In the genomic region with DNA sequence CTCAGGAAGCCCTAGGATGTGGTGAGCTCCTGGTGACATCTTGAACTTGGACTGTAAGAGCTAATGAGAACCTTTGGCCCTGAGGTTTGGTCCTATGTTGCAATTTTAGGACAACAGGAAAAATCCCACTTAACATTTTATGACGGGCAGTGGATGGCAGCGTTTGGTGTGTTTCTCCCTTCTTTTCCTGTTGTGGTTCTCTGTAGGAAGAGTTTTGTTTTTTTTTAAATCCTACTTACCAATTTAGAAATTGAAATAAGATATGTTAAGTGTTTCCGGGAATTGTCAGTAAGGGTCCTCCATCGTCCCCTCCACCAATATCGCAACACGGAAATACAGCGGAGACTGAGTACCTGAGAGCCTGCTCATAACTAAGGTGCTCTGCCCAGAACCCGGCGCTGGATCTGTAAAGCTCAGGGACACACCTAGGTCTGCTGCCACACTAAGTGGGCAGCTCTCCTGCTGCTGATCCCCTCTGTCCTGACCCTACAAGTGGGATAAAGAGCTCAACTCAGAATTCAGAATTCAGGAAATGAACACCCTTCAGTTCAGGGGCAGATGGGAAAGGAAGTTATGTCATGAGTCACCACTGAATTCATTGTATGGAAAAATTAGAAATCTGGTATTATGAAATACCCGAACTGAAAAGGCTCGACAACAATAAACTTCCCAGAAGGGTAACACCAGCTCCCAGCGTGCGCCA, we compare ENCODE assay signal across 18 cellular contexts. TPM values are rescaled to one million over a fixed set of nuclear protein-coding genes. Genes with fewer than 3 reads are reported as not detected.
A peak's percentile ranks its signal among the peaks of the same experiment; 100 is the strongest.
DNase-seq lines count a peak whose midpoint lies in the region; ATAC-seq and TF ChIP-seq lines count a peak whose summit lies in the region.
"Had no signal": no experiment of that assay in that cellular context is flagged by ENCODE, and none has a peak within 500 bp of the region (broad histone marks: within the 10 kb centered on the region; RNA-seq: fewer than 3 reads in every experiment).

No MANE protein-coding gene starts in this region.

- H3K27ac ChIP-seq in SK-N-SH (ENCODE audit: low read depth in 2 of 2, low read length in 1 of 2) (no peak overlapping the region), upper lobe of right lung (peak overlapping the region; percentile 51)
- H3K27ac ChIP-seq: gastroesophageal sphincter had no signal

- no peaks in the 10 kb centered on the region for H3K9me2 ChIP-seq in SK-N-SH

- no peak for DNase-seq in SK-N-SH
- DNase-seq in UCSD-AML1 (lab: John Stamatoyannopoulos, UW; ENCODE audit: unreplicated experiment): peak; percentile 47
- peak; percentile 54 for DNase-seq in glomerular endothelial cell (ENCODE audit: extremely low read depth, low read depth, low spot score)
- no peak for DNase-seq in upper lobe of right lung
- DNase-seq in ACHN: no peak
- no peak for DNase-seq in amniotic stem cell (lab: John Stamatoyannopoulos, UW)
- DNase-seq: activated CD4-positive, alpha-beta memory T cell treated with anti-CD3 and anti-CD28 coated beads, Interleukin-2, amount 10 ng/mL, durations not matched to agents 7 days and 5 days; activated naive CD8-positive, alpha-beta T cell treated with anti-CD3 and anti-CD28 coated beads, Interleukin-2, amount 10 ng/mL, durations not matched to agents 7 days and 5 days; activated T-cell treated with anti-CD3 and anti-CD28 coated beads, Interleukin-2, amount 50 U/mL, for 48 hours; CD8-positive, alpha-beta memory T cell; central memory CD4-positive, alpha-beta T cell; GOT3; Karpas-422; NCI-H446 treated with DMSO at 0.1 percent for 48 hours; OCI-M1 had no signal

- TF ChIP-seq CTCF in SK-N-SH (IDR thresholded peaks at IDR 0.05): no peak
- no peak for TF ChIP-seq CTCF in upper lobe of right lung (IDR thresholded peaks at IDR 0.05)

- no peak overlapping the region for H3K4me2 ChIP-seq in SK-N-SH

- no peaks in the 10 kb centered on the region for H4K20me1 ChIP-seq in SK-N-SH (ENCODE audit: insufficient read depth)

- TF ChIP-seq RAD21 in SK-N-SH (IDR thresholded peaks at IDR 0.05; ENCODE audit: low read length): no peak

- H3K4me3 ChIP-seq in SK-N-SH (ENCODE audit: low read depth in 2 of 2, low read length in 1 of 2) (no peak overlapping the region), upper lobe of right lung (no peak overlapping the region)
- H3K4me3 ChIP-seq: gastroesophageal sphincter had no signal

- WGBS in SK-N-SH (ENCODE audit: low lambda C conversion rate): 84% methylated on average over 11 of the region's 13 CpGs

- no peak overlapping the region for H3K9ac ChIP-seq in SK-N-SH

- H3F3A ChIP-seq in SK-N-SH (replicated peaks; ENCODE audit: insufficient read depth): no peaks in the 10 kb centered on the region

- intact Hi-C loops in upper lobe of right lung (cut with DNase I): no loop called here

- H3K4me1 ChIP-seq in SK-N-SH (ENCODE audit: control insufficient read depth in 1 of 2, insufficient read depth in 2 of 2, low read depth in 1 of 2, low read length in 1 of 2) (peaks cover 0 to 7% of the 10 kb centered on the region in 2 experiments; a peak in 1 of 4 replicates), upper lobe of right lung (peaks cover 9% of the 10 kb centered on the region)
- H3K4me1 ChIP-seq: gastroesophageal sphincter had no signal

- in situ Hi-C loops in ACHN (cut with HindIII; ENCODE audit: low pct_ligation_motif_present, low pct_unique_long_range_greater_than_20kb, low sequenced_read_pairs): no loop called here

- POLR2A ChIA-PET in SK-N-SH (lab: Yijun Ruan, JAX): no interaction called here

- no peaks in the 10 kb centered on the region for H3K9me3 ChIP-seq in SK-N-SH
- no peaks in the 10 kb centered on the region for H3K9me3 ChIP-seq in upper lobe of right lung
- H3K9me3 ChIP-seq: gastroesophageal sphincter had no signal

- no peak for ATAC-seq in SK-N-SH treated with all-trans-retinoic acid at 6 μM for 48 hours
- peak; percentile 71 for ATAC-seq in upper lobe of right lung
- no peak for ATAC-seq in GM18858 (IDR thresholded peaks at IDR 0.05; ENCODE audit: unreplicated experiment)
- ATAC-seq: gastroesophageal sphincter had no signal

- peak overlapping the region; percentile 94; the same call in 1 of the 2 replicates for H2AFZ ChIP-seq in SK-N-SH (ENCODE audit: low read depth)

- no peaks in the 10 kb centered on the region; the same call in 1 of the 2 replicates for H3K27me3 ChIP-seq in SK-N-SH (ENCODE audit: insufficient read depth)
- H3K27me3 ChIP-seq in upper lobe of right lung: no peaks in the 10 kb centered on the region

- no peaks in the 10 kb centered on the region for H3K79me2 ChIP-seq in SK-N-SH (ENCODE audit: insufficient read depth)

- no peak for TF ChIP-seq EP300 in SK-N-SH (IDR thresholded peaks at IDR 0.05; ENCODE audit: borderline replicate concordance in 1 of 2, low read depth in 1 of 2, low read length in 1 of 2)

- no peaks in the 10 kb centered on the region for H3K36me3 ChIP-seq in SK-N-SH (replicated peaks in 1 of 2; ENCODE audit: control insufficient read depth in 1 of 2, insufficient read depth in 2 of 2, low read length in 1 of 2)
- H3K36me3 ChIP-seq in upper lobe of right lung: no peaks in the 10 kb centered on the region
- H3K36me3 ChIP-seq: gastroesophageal sphincter had no signal

- CTCF ChIA-PET in SK-N-SH (lab: Yijun Ruan, JAX): interaction anchor here (0.8 to 1.9 kb wide), 6 partner anchors 11 to 619 kb away, joined by 3 to 6 read pairs (median 4); no protein-coding TSS in a partner anchor

TF ChIP-seq in SK-N-SH, 30 proteins besides CTCF, POLR2A, EP300 and RAD21 (continues in another document):
- TF ChIP-seq NRF1 (IDR thresholded peaks at IDR 0.05; ENCODE audit: low read depth, low read length): no peak
- no peak for TF ChIP-seq FOXM1 (IDR thresholded peaks at IDR 0.05; ENCODE audit: low read depth)
- no peak for TF ChIP-seq GATA2 (CRISPR knock-in tag; IDR thresholded peaks at IDR 0.05)
- no peak for TF ChIP-seq SIN3A (IDR thresholded peaks at IDR 0.05; ENCODE audit: borderline replicate concordance, low read depth, low read length)
- no peak for TF ChIP-seq NFIC (IDR thresholded peaks at IDR 0.05; ENCODE audit: borderline replicate concordance)
- no peak for TF ChIP-seq JUND (IDR thresholded peaks at IDR 0.05)
- TF ChIP-seq, protein P1, sequence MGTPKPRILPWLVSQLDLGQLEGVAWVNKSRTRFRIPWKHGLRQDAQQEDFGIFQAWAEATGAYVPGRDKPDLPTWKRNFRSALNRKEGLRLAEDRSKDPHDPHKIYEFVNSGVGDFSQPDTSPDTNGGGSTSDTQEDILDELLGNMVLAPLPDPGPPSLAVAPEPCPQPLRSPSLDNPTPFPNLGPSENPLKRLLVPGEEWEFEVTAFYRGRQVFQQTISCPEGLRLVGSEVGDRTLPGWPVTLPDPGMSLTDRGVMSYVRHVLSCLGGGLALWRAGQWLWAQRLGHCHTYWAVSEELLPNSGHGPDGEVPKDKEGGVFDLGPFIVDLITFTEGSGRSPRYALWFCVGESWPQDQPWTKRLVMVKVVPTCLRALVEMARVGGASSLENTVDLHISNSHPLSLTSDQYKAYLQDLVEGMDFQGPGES (IDR thresholded peaks at IDR 0.05; ENCODE audit: low read depth, low read length): no peak
- TF ChIP-seq ELF1 (IDR thresholded peaks at IDR 0.05): no peak
- TF ChIP-seq CHD2 (IDR thresholded peaks at IDR 0.05; ENCODE audit: low read length, partially characterized antibody): no peak
- TF ChIP-seq, protein P2, sequence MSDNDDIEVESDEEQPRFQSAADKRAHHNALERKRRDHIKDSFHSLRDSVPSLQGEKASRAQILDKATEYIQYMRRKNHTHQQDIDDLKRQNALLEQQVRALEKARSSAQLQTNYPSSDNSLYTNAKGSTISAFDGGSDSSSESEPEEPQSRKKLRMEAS (IDR thresholded peaks at IDR 0.05; ENCODE audit: low read depth): no peak
- no peak for TF ChIP-seq RCOR1 (IDR thresholded peaks at IDR 0.05; ENCODE audit: low read length)
- TF ChIP-seq TEAD4 (IDR thresholded peaks at IDR 0.05; ENCODE audit: borderline replicate concordance, insufficient read depth): no peak

TF ChIP-seq in SK-N-SH treated with all-trans-retinoic acid at 6 μM for 48 hours, 23 proteins besides CTCF, POLR2A, EP300 and RAD21 (continues in another document):
- TF ChIP-seq ZFP30 (CRISPR knock-in tag; IDR thresholded peaks at IDR 0.05) (no peak), ISL1 (CRISPR knock-in tag; IDR thresholded peaks at IDR 0.05) (no peak), PPARA (CRISPR knock-in tag; IDR thresholded peaks at IDR 0.05; ENCODE audit: borderline replicate concordance) (no peak), RARB (CRISPR knock-in tag; IDR thresholded peaks at IDR 0.05) (no peak), ZNF565 (CRISPR knock-in tag; conservative IDR thresholded peaks at IDR 0.05; ENCODE audit: low read depth) (no peak), BACH2 (CRISPR knock-in tag; IDR thresholded peaks at IDR 0.05; ENCODE audit: borderline replicate concordance) (no peak), ZFP3 (CRISPR knock-in tag; IDR thresholded peaks at IDR 0.05) (no peak), TCF4 (CRISPR knock-in tag; IDR thresholded peaks at IDR 0.05; ENCODE audit: borderline replicate concordance) (no peak), ZNF8 (CRISPR knock-in tag; IDR thresholded peaks at IDR 0.05) (no peak), TOX (CRISPR knock-in tag; IDR thresholded peaks at IDR 0.05; ENCODE audit: borderline replicate concordance) (no peak), OSR1 (CRISPR knock-in tag; IDR thresholded peaks at IDR 0.05) (no peak), CSDC2 (CRISPR knock-in tag; IDR thresholded peaks at IDR 0.05) (no peak)
- TF ChIP-seq, protein P3, sequence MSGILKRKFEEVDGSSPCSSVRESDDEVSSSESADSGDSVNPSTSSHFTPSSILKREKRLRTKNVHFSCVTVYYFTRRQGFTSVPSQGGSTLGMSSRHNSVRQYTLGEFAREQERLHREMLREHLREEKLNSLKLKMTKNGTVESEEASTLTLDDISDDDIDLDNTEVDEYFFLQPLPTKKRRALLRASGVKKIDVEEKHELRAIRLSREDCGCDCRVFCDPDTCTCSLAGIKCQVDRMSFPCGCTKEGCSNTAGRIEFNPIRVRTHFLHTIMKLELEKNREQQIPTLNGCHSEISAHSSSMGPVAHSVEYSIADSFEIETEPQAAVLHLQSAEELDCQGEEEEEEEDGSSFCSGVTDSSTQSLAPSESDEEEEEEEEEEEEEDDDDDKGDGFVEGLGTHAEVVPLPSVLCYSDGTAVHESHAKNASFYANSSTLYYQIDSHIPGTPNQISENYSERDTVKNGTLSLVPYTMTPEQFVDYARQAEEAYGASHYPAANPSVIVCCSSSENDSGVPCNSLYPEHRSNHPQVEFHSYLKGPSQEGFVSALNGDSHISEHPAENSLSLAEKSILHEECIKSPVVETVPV (CRISPR knock-in tag; IDR thresholded peaks at IDR 0.05): no peak

RNA-seq across cellular contexts. Expression of a gene that starts 9.2 kb away (rescaled TPM):
- 0.86 and 0.95 TPM in 2 replicates for polyA plus RNA-seq in SK-N-SH (2012; rRNA removed)
- polyA plus RNA-seq in SK-N-SH (2012; cell fraction: cytosol; rRNA removed): 0.63 and 0.73 TPM in 2 replicates
- polyA plus RNA-seq in SK-N-SH (2012; cell fraction: nucleus; rRNA removed): 1.5 and 2.7 TPM in 2 replicates
- 12.7 and 17.1 TPM in 2 replicates for total RNA-seq in glomerular endothelial cell
- total RNA-seq in upper lobe of right lung: 33.3 TPM

Comparison
In these comparisons a context has a peak if more than half of its experiments do, and no peak if none do; other contexts are left out.
1. DNase-seq: peak in UCSD-AML1 (single experiment) and glomerular endothelial cell (single experiment); none in SK-N-SH (single experiment), upper lobe of right lung (single experiment), ACHN (single experiment) and amniotic stem cell (single experiment).